25 cellular contexts compared by ENCODE assay signal in genomic region chr1:54995013-54995760, GRCh38. TPM values are rescaled to one million over a fixed set of nuclear protein-coding genes. Genes with fewer than 3 reads are reported as not detected.
A peak's percentile ranks its signal among the peaks of the same experiment; 100 is the strongest.
DNase-seq lines count a peak whose midpoint lies in the region; ATAC-seq and TF ChIP-seq lines count a peak whose summit lies in the region.
"Had no signal": no experiment of that assay in that cellular context is flagged by ENCODE, and none has a peak within 500 bp of the region (broad histone marks: within the 10 kb centered on the region; RNA-seq: fewer than 3 reads in every experiment).

No MANE protein-coding gene starts in this region.

- ATAC-seq in CD4-positive, CD25-positive, alpha-beta regulatory T cell (ENCODE audit: low read depth in 2 of 2), result no peak
- ATAC-seq in HG03439 (IDR thresholded peaks at IDR 0.05; ENCODE audit: unreplicated experiment) (no peak), SK-N-SH treated with all-trans-retinoic acid at 6 μM for 48 hours (no peak)
- ATAC-seq: right cardiac atrium had no signal

- no peak overlapping the region for H3K27ac ChIP-seq in CD4-positive, CD25-positive, alpha-beta regulatory T cell (ENCODE audit: insufficient read depth, low read length, poor library complexity, severe bottlenecking)
- H3K27ac ChIP-seq in iPS-20b (ENCODE audit: low read length), result no peak overlapping the region
- H3K27ac ChIP-seq: adrenal gland, breast epithelium, hepatocyte, ovary had no signal

- peaks cover 11% of the 10 kb centered on the region for H3K27me3 ChIP-seq in CD4-positive, CD25-positive, alpha-beta regulatory T cell (ENCODE audit: control insufficient read depth, insufficient read depth, low read length)
- peaks cover 46% of the 10 kb centered on the region for H3K27me3 ChIP-seq in iPS-20b (ENCODE audit: insufficient read depth, low read length)
- H3K27me3 ChIP-seq: ovary had no signal

- peak overlapping the region in 3 of 4 donors; percentile 17 to 63 (median 35) for H3K4me3 Mint-ChIP-seq in CD4-positive, CD25-positive, alpha-beta regulatory T cell

- peak overlapping the region in 2 of 3 donors; percentile 20 to 39 for H3K27ac Mint-ChIP-seq in CD4-positive, CD25-positive, alpha-beta regulatory T cell

- no peak overlapping the region for H3K4me3 ChIP-seq in CD4-positive, CD25-positive, alpha-beta regulatory T cell (ENCODE audit: low read depth, low read length)
- H3K4me3 ChIP-seq in iPS-20b (ENCODE audit: low read length), result peak overlapping the region; percentile 20; the same call in 1 of the 2 replicates
- H3K4me3 ChIP-seq: adrenal gland, breast epithelium, hepatocyte, ovary had no signal

- DNase-seq in NCI-H345 (lab: John Stamatoyannopoulos, UW) (peak; percentile 21), NCI-H345 treated with DMSO at 0.1 percent for 48 hours (lab: John Stamatoyannopoulos, UW; ENCODE audit: unreplicated experiment) (no peak), NCI-H146 treated with DMSO at 0.1 percent for 48 hours (lab: John Stamatoyannopoulos, UW; ENCODE audit: unreplicated experiment) (peak; percentile 39), C1 segment of cervical spinal cord (lab: John Stamatoyannopoulos, UW) (no peak)
- DNase-seq in CD4-positive, CD25-positive, alpha-beta regulatory T cell, result no peak
- DNase-seq: 8988T, Karpas-422, NCI-H1092, NCI-H2081 treated with DMSO at 0.1 percent for 48 hours, NCI-H748 treated with DMSO at 0.1 percent for 48 hours, ovary, SIG-M5, substantia nigra had no signal

- H3K9me3 Mint-ChIP-seq in CD4-positive, CD25-positive, alpha-beta regulatory T cell, result peaks cover 0 to 5% (median 0%) of the 10 kb centered on the region in 7 donors

- H3K36me3 ChIP-seq in CD4-positive, CD25-positive, alpha-beta regulatory T cell (ENCODE audit: control insufficient read depth, insufficient read depth, low read length), result no peaks in the 10 kb centered on the region
- H3K36me3 ChIP-seq in iPS-20b (ENCODE audit: insufficient read depth, low read depth, low read length), result no peaks in the 10 kb centered on the region
- H3K36me3 ChIP-seq: adrenal gland, breast epithelium, ovary had no signal

- peaks cover 13% of the 10 kb centered on the region for H3K4me1 ChIP-seq in CD4-positive, CD25-positive, alpha-beta regulatory T cell (ENCODE audit: control insufficient read depth, insufficient read depth, low read length, poor library complexity, severe bottlenecking)
- H3K4me1 ChIP-seq in iPS-20b (ENCODE audit: insufficient read depth, low read length), result peaks cover 24% of the 10 kb centered on the region
- H3K4me1 ChIP-seq: breast epithelium had no signal

- H3K27me3 Mint-ChIP-seq in CD4-positive, CD25-positive, alpha-beta regulatory T cell, result peaks cover 46% of the 10 kb centered on the region

- peaks cover 0 to 27% (median 15%) of the 10 kb centered on the region in 4 donors for H3K4me1 Mint-ChIP-seq in CD4-positive, CD25-positive, alpha-beta regulatory T cell

- H3K36me3 Mint-ChIP-seq in CD4-positive, CD25-positive, alpha-beta regulatory T cell, result no peaks in the 10 kb centered on the region

- H3K9me3 ChIP-seq in CD4-positive, CD25-positive, alpha-beta regulatory T cell (ENCODE audit: control insufficient read depth in 2 of 2, low read length in 2 of 2), result no peaks in the 10 kb centered on the region
- no peaks in the 10 kb centered on the region for H3K9me3 ChIP-seq in iPS-20b (ENCODE audit: insufficient read depth, low read depth, low read length)
- H3K9me3 ChIP-seq: adrenal gland, breast epithelium, ovary had no signal

- H3K9ac ChIP-seq in iPS-20b (ENCODE audit: low read depth, low read length), result no peak overlapping the region

TF ChIP-seq in SK-N-SH treated with all-trans-retinoic acid at 6 μM for 48 hours, 23 proteins besides CTCF, POLR2A, EP300 and RAD21:
- TF ChIP-seq ZNF8 (CRISPR knock-in tag; IDR thresholded peaks at IDR 0.05), result no peak
- no peak for TF ChIP-seq RARB (CRISPR knock-in tag; IDR thresholded peaks at IDR 0.05)
- TF ChIP-seq ISL1 (CRISPR knock-in tag; IDR thresholded peaks at IDR 0.05), result no peak
- TF ChIP-seq PATZ1 (CRISPR knock-in tag; IDR thresholded peaks at IDR 0.05; ENCODE audit: borderline replicate concordance), result no peak
- TF ChIP-seq BACH2 (CRISPR knock-in tag; IDR thresholded peaks at IDR 0.05; ENCODE audit: borderline replicate concordance), result no peak
- TF ChIP-seq OSR1 (CRISPR knock-in tag; IDR thresholded peaks at IDR 0.05), result no peak
- no peak for TF ChIP-seq SNAI2 (CRISPR knock-in tag; IDR thresholded peaks at IDR 0.05)
- no peak for TF ChIP-seq ESRRG (CRISPR knock-in tag; IDR thresholded peaks at IDR 0.05)
- no peak for TF ChIP-seq TSHZ2 (CRISPR knock-in tag; IDR thresholded peaks at IDR 0.05)
- TF ChIP-seq TCF4 (CRISPR knock-in tag; IDR thresholded peaks at IDR 0.05; ENCODE audit: borderline replicate concordance), result no peak

RNA-seq across cellular contexts. Expression of gene BSND, which starts 3.5 kb away (rescaled TPM):
- not detected for total RNA-seq in CD4-positive, CD25-positive, alpha-beta regulatory T cell
- polyA plus RNA-seq in CD4-positive, CD25-positive, alpha-beta regulatory T cell, result not detected
- total RNA-seq: adrenal gland; endothelial cell of umbilical vein; fibroblast of villous mesenchyme; lung microvascular endothelial cell; right cardiac atrium; T-helper 1 cell treated with Interleukin-12 subunit alpha and Interleukin-12 subunit beta and Interleukin-4 antibody, amounts not matched to agents 30 ng/mL and 1 ng/mL, for 36 hours had no signal
- polyA plus RNA-seq: endothelial cell of umbilical vein, keratinocyte, right cardiac atrium had no signal

RNA-seq across cellular contexts. Expression of gene TMEM61, which starts 14.8 kb away (rescaled TPM):
- not detected for total RNA-seq in CD4-positive, CD25-positive, alpha-beta regulatory T cell
- not detected for polyA plus RNA-seq in CD4-positive, CD25-positive, alpha-beta regulatory T cell
- total RNA-seq: endothelial cell of umbilical vein; fibroblast of villous mesenchyme; lung microvascular endothelial cell; right cardiac atrium; T-helper 1 cell treated with Interleukin-12 subunit alpha and Interleukin-12 subunit beta and Interleukin-4 antibody, amounts not matched to agents 30 ng/mL and 1 ng/mL, for 36 hours had no signal
- polyA plus RNA-seq: endothelial cell of umbilical vein had no signal

RNA-seq across cellular contexts. Expression of gene PCSK9, which starts 44.2 kb away (rescaled TPM):
- total RNA-seq in CD4-positive, CD25-positive, alpha-beta regulatory T cell, result not detected
- polyA plus RNA-seq in CD4-positive, CD25-positive, alpha-beta regulatory T cell, result not detected
- total RNA-seq: lung microvascular endothelial cell; right cardiac atrium; T-helper 1 cell treated with Interleukin-12 subunit alpha and Interleukin-12 subunit beta and Interleukin-4 antibody, amounts not matched to agents 30 ng/mL and 1 ng/mL, for 36 hours had no signal

Comparison
In these comparisons a context has a peak if more than half of its experiments do, and no peak if none do; other contexts are left out.
1. DNase-seq: peak in NCI-H345 (single experiment) and NCI-H146 treated with DMSO at 0.1 percent for 48 hours (single experiment); none in NCI-H345 treated with DMSO at 0.1 percent for 48 hours (single experiment), CD4-positive, CD25-positive, alpha-beta regulatory T cell (0 of 3) and C1 segment of cervical spinal cord (0 of 14).